Comparison of ENCODE assay signal across 9 cellular contexts in genomic region chr1:112625696-112626095, GRCh38. TPM values are rescaled to one million over a fixed set of nuclear protein-coding genes. Genes with fewer than 3 reads are reported as not detected.
DNase-seq lines count a peak whose midpoint lies in the region; ATAC-seq and TF ChIP-seq lines count a peak whose summit lies in the region.
"Had no signal": no experiment of that assay in that cellular context is flagged by ENCODE, and none has a peak within 500 bp of the region (broad histone marks: within the 10 kb centered on the region; RNA-seq: fewer than 3 reads in every experiment).

No MANE protein-coding gene starts in this region.

- H3K27me3 ChIP-seq in SJSA1 (replicated peaks) = no peaks in the 10 kb centered on the region
- no peaks in the 10 kb centered on the region for H3K27me3 ChIP-seq in neutrophil

- peaks cover 5% of the 10 kb centered on the region for H3K27me3 Mint-ChIP-seq in endothelial cell (ENCODE audit: unreplicated experiment)

- no peak overlapping the region for H3K4me3 Mint-ChIP-seq in endothelial cell (ENCODE audit: unreplicated experiment)

- H3K9me3 Mint-ChIP-seq in endothelial cell (ENCODE audit: unreplicated experiment) = no peaks in the 10 kb centered on the region

- H3K36me3 Mint-ChIP-seq in endothelial cell (ENCODE audit: low read depth, unreplicated experiment) = peaks cover 16% of the 10 kb centered on the region

- ATAC-seq in GM18498 (IDR thresholded peaks at IDR 0.05; ENCODE audit: unreplicated experiment) (no peak), GM21576 (IDR thresholded peaks at IDR 0.05; ENCODE audit: unreplicated experiment) (no peak), GM19351 (IDR thresholded peaks at IDR 0.05; ENCODE audit: unreplicated experiment) (no peak)
- ATAC-seq: sciatic nerve had no signal

- H3K4me1 ChIP-seq in SJSA1 (replicated peaks) (peaks cover 30% of the 10 kb centered on the region), neutrophil (ENCODE audit: control insufficient read depth in 1 of 2, insufficient read depth in 1 of 2, low read depth in 1 of 2, low read length in 1 of 2) (peaks cover 75 to 77% of the 10 kb centered on the region in 2 experiments)

- no peak for TF ChIP-seq CTCF in endothelial cell (IDR thresholded peaks at IDR 0.05; ENCODE audit: unreplicated experiment)
- TF ChIP-seq CTCF in neutrophil (IDR thresholded peaks at IDR 0.05) = no peak

- H3K27ac Mint-ChIP-seq in endothelial cell (ENCODE audit: unreplicated experiment) = peak overlapping the region; percentile 70

- H3K36me3 ChIP-seq in SJSA1 (peaks cover 66% of the 10 kb centered on the region), neutrophil (peaks cover 19% of the 10 kb centered on the region)

- H3K9me3 ChIP-seq in SJSA1 (replicated peaks) = no peaks in the 10 kb centered on the region
- H3K9me3 ChIP-seq in neutrophil = no peaks in the 10 kb centered on the region

- H3K4me3 ChIP-seq in SJSA1 = no peak overlapping the region
- H3K4me3 ChIP-seq in neutrophil (ENCODE audit: low read depth in 1 of 2, low read length in 1 of 2) = no peak overlapping the region

- peak overlapping the region; percentile 1; the same call in 1 of the 2 replicates for H3K27ac ChIP-seq in SJSA1
- peak overlapping the region; percentile 54 for H3K27ac ChIP-seq in neutrophil

- H3K4me1 Mint-ChIP-seq in endothelial cell (ENCODE audit: unreplicated experiment) = peaks cover 9% of the 10 kb centered on the region

- DNase-seq in EH (ENCODE audit: low read depth) (peak; percentile 70), SJSA1 (ENCODE audit: low read depth in 1 of 2, low spot score in 2 of 2) (peak; percentile 51 to 74), endothelial cell (ENCODE audit: low spot score) (no peak), mesenteric fat pad (ENCODE audit: low spot score) (no peak)

RNA-seq across cellular contexts. Expression of gene CAPZA1, which starts 6.1 kb away (rescaled TPM):
- total RNA-seq in SJSA1 (2014; rRNA removed; shearing (Covaris generic)) = 198 and 301 TPM in 2 replicates
- total RNA-seq in endothelial cell (ENCODE audit: unreplicated experiment) = 137 TPM
- total RNA-seq in mesenteric fat pad = 142 TPM

RNA-seq across cellular contexts. Expression of gene ST7L, which starts 6.8 kb away (rescaled TPM):
- total RNA-seq in SJSA1 (2014; rRNA removed; shearing (Covaris generic)) = 15.0 and 28.4 TPM in 2 replicates
- 14.3 TPM for total RNA-seq in endothelial cell (ENCODE audit: unreplicated experiment)
- total RNA-seq in mesenteric fat pad = 17.9 TPM

RNA-seq across cellular contexts. Expression of gene MOV10, which starts 48.8 kb away (rescaled TPM):
- total RNA-seq in SJSA1 (2014; rRNA removed; shearing (Covaris generic)) = 47.4 and 57.0 TPM in 2 replicates
- total RNA-seq in endothelial cell (ENCODE audit: unreplicated experiment) (43.5 TPM), mesenteric fat pad (38.0 TPM)

Comparison
In these comparisons a context has a peak if more than half of its experiments do, and no peak if none do; other contexts are left out.
1. DNase-seq: peak in EH (single experiment) and SJSA1 (2 of 2); none in endothelial cell (single experiment) and mesenteric fat pad (single experiment).